19 cellular contexts compared by ENCODE assay signal in genomic region chr18:34350778-34351177, GRCh38.
DNase-seq lines count a peak whose midpoint lies in the region; ATAC-seq lines count a peak whose summit lies in the region.
"Had no signal": no experiment of that assay in that cellular context is flagged by ENCODE, and none has a peak within 500 bp of the region (broad histone marks: within the 10 kb centered on the region; RNA-seq: fewer than 3 reads in every experiment).

No MANE protein-coding gene starts in this region.

- no peaks in the 10 kb centered on the region for H3K27me3 Mint-ChIP-seq in activated naive CD8-positive, alpha-beta T cell treated with anti-CD3 and anti-CD28 coated beads, Interleukin-2, amount 50 U/mL, for 24 hours
- no peaks in the 10 kb centered on the region for H3K27me3 Mint-ChIP-seq in activated naive CD8-positive, alpha-beta T cell treated with anti-CD3 and anti-CD28 coated beads for 36 hours
- no peaks in the 10 kb centered on the region for H3K27me3 Mint-ChIP-seq in stimulated activated memory B cell treated with anti-CD40 and anti-IgM and Interleukin-4, amounts not matched to agents 10 μg/mL and 1 μg/mL and 100 μg/mL, for 72 hours
- H3K27me3 Mint-ChIP-seq in naive thymus-derived CD4-positive, alpha-beta T cell: no peaks in the 10 kb centered on the region
- H3K27me3 Mint-ChIP-seq: B cell; CD4-positive, CD25-positive, alpha-beta regulatory T cell had no signal

- H3K9me3 ChIP-seq in naive thymus-derived CD4-positive, alpha-beta T cell (ENCODE audit: control insufficient read depth in 2 of 3, low read length in 3 of 3): no peaks in the 10 kb centered on the region
- H3K9me3 ChIP-seq: Caco-2 had no signal

- no peak overlapping the region for H3K27ac ChIP-seq in naive thymus-derived CD4-positive, alpha-beta T cell (ENCODE audit: low read depth, low read length)
- H3K27ac ChIP-seq: 22Rv1, BLaER1, C4-2B, GM23248 had no signal

- peak; percentile 28 for ATAC-seq in activated naive CD8-positive, alpha-beta T cell treated with anti-CD3 and anti-CD28 coated beads, Interleukin-2, amount 50 U/mL, for 24 hours
- ATAC-seq in stimulated activated memory B cell treated with anti-CD40 and anti-IgM and Interleukin-4, amounts not matched to agents 10 μg/mL and 1 μg/mL and 100 μg/mL, for 72 hours: peak; percentile 41
- no peak for ATAC-seq in naive thymus-derived CD4-positive, alpha-beta T cell
- no peak for ATAC-seq in HG03342 (IDR thresholded peaks at IDR 0.05; ENCODE audit: unreplicated experiment)
- ATAC-seq: CD8-positive, alpha-beta T cell had no signal

- H3K9me3 Mint-ChIP-seq in activated naive CD8-positive, alpha-beta T cell treated with anti-CD3 and anti-CD28 coated beads, Interleukin-2, amount 50 U/mL, for 24 hours: no peaks in the 10 kb centered on the region
- no peaks in the 10 kb centered on the region for H3K9me3 Mint-ChIP-seq in activated naive CD8-positive, alpha-beta T cell treated with anti-CD3 and anti-CD28 coated beads for 36 hours
- peaks cover 3% of the 10 kb centered on the region for H3K9me3 Mint-ChIP-seq in stimulated activated memory B cell treated with anti-CD40 and anti-IgM and Interleukin-4, amounts not matched to agents 10 μg/mL and 1 μg/mL and 100 μg/mL, for 72 hours
- peaks cover 0 to 15% (median 3%) of the 10 kb centered on the region in 11 donors for H3K9me3 Mint-ChIP-seq in naive thymus-derived CD4-positive, alpha-beta T cell

- H3K4me1 Mint-ChIP-seq in activated naive CD8-positive, alpha-beta T cell treated with anti-CD3 and anti-CD28 coated beads, Interleukin-2, amount 50 U/mL, for 24 hours: no peaks in the 10 kb centered on the region
- H3K4me1 Mint-ChIP-seq in activated naive CD8-positive, alpha-beta T cell treated with anti-CD3 and anti-CD28 coated beads for 36 hours: no peaks in the 10 kb centered on the region
- no peaks in the 10 kb centered on the region for H3K4me1 Mint-ChIP-seq in stimulated activated memory B cell treated with anti-CD40 and anti-IgM and Interleukin-4, amounts not matched to agents 10 μg/mL and 1 μg/mL and 100 μg/mL, for 72 hours
- H3K4me1 Mint-ChIP-seq in naive thymus-derived CD4-positive, alpha-beta T cell: no peaks in the 10 kb centered on the region
- H3K4me1 Mint-ChIP-seq: B cell; CD4-positive, CD25-positive, alpha-beta regulatory T cell had no signal

- H3K36me3 ChIP-seq in naive thymus-derived CD4-positive, alpha-beta T cell (ENCODE audit: control insufficient read depth in 2 of 3, insufficient read depth in 3 of 3, low read length in 3 of 3): no peaks in the 10 kb centered on the region
- H3K36me3 ChIP-seq: BLaER1 had no signal

- intact Hi-C loops in posterior vena cava (cut with DNase I): loop anchor here in 1 of 2 donors (10.0 kb wide), 1 partner anchor 594 kb away; no protein-coding TSS in a partner anchor
- intact Hi-C loops in naive thymus-derived CD4-positive, alpha-beta T cell (cut with micrococcal nuclease): no loop called here

- no peak for DNase-seq in activated naive CD8-positive, alpha-beta T cell treated with anti-CD3 and anti-CD28 coated beads, Interleukin-2, amount 50 U/mL, for 24 hours
- no peak for DNase-seq in activated naive CD8-positive, alpha-beta T cell treated with anti-CD3 and anti-CD28 coated beads for 36 hours
- DNase-seq in posterior vena cava (ENCODE audit: low spot score): peak; percentile 59
- no peak for DNase-seq in stimulated activated CD4-positive, alpha-beta T cell treated with anti-CD3 and anti-CD28 coated beads, Interleukin-4, amount 100 ng/mL, for 24 hours
- no peak for DNase-seq in naive thymus-derived CD4-positive, alpha-beta T cell
- DNase-seq: Caco-2; CD4-positive, CD25-positive, alpha-beta regulatory T cell; CD8-positive, alpha-beta T cell; DMS153; DND-41; GM23248; H7; HCEC 1CT had no signal

- H3K4me1 ChIP-seq in naive thymus-derived CD4-positive, alpha-beta T cell (ENCODE audit: control insufficient read depth in 2 of 2, insufficient read depth in 2 of 2, low read length in 2 of 2): no peaks in the 10 kb centered on the region
- H3K4me1 ChIP-seq: BLaER1, Caco-2 had no signal

- POLR2A ChIA-PET in naive thymus-derived CD4-positive, alpha-beta T cell (lab: Charles Lee): no interaction called here

- no peak overlapping the region for H3K4me3 ChIP-seq in naive thymus-derived CD4-positive, alpha-beta T cell (ENCODE audit: low read length)
- H3K4me3 ChIP-seq: BLaER1, GM23248 had no signal

- no peaks in the 10 kb centered on the region for H3K36me3 Mint-ChIP-seq in activated naive CD8-positive, alpha-beta T cell treated with anti-CD3 and anti-CD28 coated beads, Interleukin-2, amount 50 U/mL, for 24 hours (ENCODE audit: low read depth)
- no peaks in the 10 kb centered on the region for H3K36me3 Mint-ChIP-seq in activated naive CD8-positive, alpha-beta T cell treated with anti-CD3 and anti-CD28 coated beads for 36 hours
- no peaks in the 10 kb centered on the region for H3K36me3 Mint-ChIP-seq in stimulated activated memory B cell treated with anti-CD40 and anti-IgM and Interleukin-4, amounts not matched to agents 10 μg/mL and 1 μg/mL and 100 μg/mL, for 72 hours
- H3K36me3 Mint-ChIP-seq in naive thymus-derived CD4-positive, alpha-beta T cell: no peaks in the 10 kb centered on the region
- H3K36me3 Mint-ChIP-seq: CD4-positive, CD25-positive, alpha-beta regulatory T cell; CD8-positive, alpha-beta T cell had no signal

- H3K27me3 ChIP-seq in naive thymus-derived CD4-positive, alpha-beta T cell (ENCODE audit: control insufficient read depth in 2 of 2, insufficient read depth in 2 of 2, low read length in 2 of 2): no peaks in the 10 kb centered on the region
- H3K27me3 ChIP-seq: BLaER1 had no signal

- CTCF ChIA-PET in naive thymus-derived CD4-positive, alpha-beta T cell (lab: Charles Lee): no interaction called here

- no peak overlapping the region for H3K4me3 Mint-ChIP-seq in activated naive CD8-positive, alpha-beta T cell treated with anti-CD3 and anti-CD28 coated beads, Interleukin-2, amount 50 U/mL, for 24 hours
- H3K4me3 Mint-ChIP-seq in activated naive CD8-positive, alpha-beta T cell treated with anti-CD3 and anti-CD28 coated beads for 36 hours: no peak overlapping the region
- H3K4me3 Mint-ChIP-seq in stimulated activated memory B cell treated with anti-CD40 and anti-IgM and Interleukin-4, amounts not matched to agents 10 μg/mL and 1 μg/mL and 100 μg/mL, for 72 hours: no peak overlapping the region
- no peak overlapping the region for H3K4me3 Mint-ChIP-seq in naive thymus-derived CD4-positive, alpha-beta T cell
- H3K4me3 Mint-ChIP-seq: B cell; CD4-positive, CD25-positive, alpha-beta regulatory T cell; CD8-positive, alpha-beta T cell had no signal

- no peak overlapping the region for H3K27ac Mint-ChIP-seq in activated naive CD8-positive, alpha-beta T cell treated with anti-CD3 and anti-CD28 coated beads, Interleukin-2, amount 50 U/mL, for 24 hours
- no peak overlapping the region for H3K27ac Mint-ChIP-seq in activated naive CD8-positive, alpha-beta T cell treated with anti-CD3 and anti-CD28 coated beads for 36 hours
- no peak overlapping the region for H3K27ac Mint-ChIP-seq in stimulated activated memory B cell treated with anti-CD40 and anti-IgM and Interleukin-4, amounts not matched to agents 10 μg/mL and 1 μg/mL and 100 μg/mL, for 72 hours
- no peak overlapping the region for H3K27ac Mint-ChIP-seq in naive thymus-derived CD4-positive, alpha-beta T cell
- H3K27ac Mint-ChIP-seq: B cell; CD4-positive, CD25-positive, alpha-beta regulatory T cell; CD8-positive, alpha-beta T cell had no signal

Comparison
In these comparisons a context has a peak if more than half of its experiments do, and no peak if none do; other contexts are left out.
1. ATAC-seq: peak in activated naive CD8-positive, alpha-beta T cell treated with anti-CD3 and anti-CD28 coated beads, Interleukin-2, amount 50 U/mL, for 24 hours (single experiment) and stimulated activated memory B cell treated with anti-CD40 and anti-IgM and Interleukin-4, amounts not matched to agents 10 μg/mL and 1 μg/mL and 100 μg/mL, for 72 hours (single experiment); none in naive thymus-derived CD4-positive, alpha-beta T cell (single experiment) and HG03342 (single experiment).